In genomic region chr15:52019394-52020252, GRCh38 we compare ENCODE assay signal across 8 cellular contexts. TPM values are rescaled to one million over a fixed set of nuclear protein-coding genes. Genes with fewer than 3 reads are reported as not detected.
A peak's percentile ranks its signal among the peaks of the same experiment; 100 is the strongest.
DNase-seq lines count a peak whose midpoint lies in the region; ATAC-seq, FAIRE-seq and TF ChIP-seq lines count a peak whose summit lies in the region.

No MANE protein-coding gene starts in this region.

- H3K27ac ChIP-seq in HL-60 (replicated peaks) (peak overlapping the region; percentile 88), SK-N-MC (peak overlapping the region; percentile 94), pancreas (peak overlapping the region; percentile 89 to 96 (median 93)), thyroid gland (peak overlapping the region; percentile 91 to 97 (median 96))

- H3K9me3 Mint-ChIP-seq in activated naive CD8-positive, alpha-beta T cell (ENCODE audit: low read depth): no peaks in the 10 kb centered on the region

- H3K9me3 ChIP-seq in SK-N-MC (ENCODE audit: low read depth, low read length) (no peaks in the 10 kb centered on the region), pancreas (no peaks in the 10 kb centered on the region), thyroid gland (no peaks in the 10 kb centered on the region)

- peak overlapping the region; percentile 97 for H3K9ac ChIP-seq in SK-N-MC (ENCODE audit: insufficient read length)

- peak in 1 of 2 donors; percentile 46 for TF ChIP-seq POLR2A in thyroid gland (IDR thresholded peaks at IDR 0.05)

- FAIRE-seq in pancreas (lab: Jason Lieb, UNC): no peak

- H3K27me3 ChIP-seq in HL-60 (ENCODE audit: insufficient read depth, poor library complexity, severe bottlenecking) (no peaks in the 10 kb centered on the region), pancreas (no peaks in the 10 kb centered on the region), thyroid gland (no peaks in the 10 kb centered on the region)

- no peak for TF ChIP-seq CTCF in HL-60 (IDR thresholded peaks at IDR 0.05; ENCODE audit: insufficient read depth, low read length)
- TF ChIP-seq CTCF in pancreas (IDR thresholded peaks at IDR 0.05): no peak
- no peak for TF ChIP-seq CTCF in thyroid gland (IDR thresholded peaks at IDR 0.05)

- DNase-seq in D341Med (ENCODE audit: low spot score) (peak; percentile 92), HL-60 (ENCODE audit: low read depth in 1 of 2, low spot score in 1 of 2) (peak; percentile 54 to 77), SK-N-MC (ENCODE audit: low read depth, low spot score) (no peak), Right ventricle myocardium inferior (ENCODE audit: missing footprints) (peak; percentile 92), pancreas (peak; percentile 82 to 92 (median 89)), thyroid gland (peak; percentile 84 to 85)

- intact Hi-C loops in Right ventricle myocardium inferior (cut with DNase I) (loop anchor here (2.0 kb wide), 1 partner anchor 37 kb away; no protein-coding TSS in a partner anchor), pancreas (cut with DNase I) (no loop called here), thyroid gland (cut with DNase I) (no loop called here)

- no peaks in the 10 kb centered on the region for H3K36me3 Mint-ChIP-seq in activated naive CD8-positive, alpha-beta T cell

- ATAC-seq in GM19467 (IDR thresholded peaks at IDR 0.05; ENCODE audit: unreplicated experiment) (peak; percentile 39), Right ventricle myocardium inferior (peak; percentile 78), pancreas (peak; percentile 70 to 82 (median 74))

- H3K4me3 ChIP-seq in HL-60 (replicated peaks; ENCODE audit: insufficient read depth, low read length): peak overlapping the region; percentile 65
- peak overlapping the region; percentile 99 for H3K4me3 ChIP-seq in SK-N-MC
- H3K4me3 ChIP-seq in pancreas: peak overlapping the region; percentile 38 to 69 (median 60)
- H3K4me3 ChIP-seq in thyroid gland (replicated peaks in 1 of 3): peak overlapping the region in 2 of 3 donors; percentile 32 to 68

- H3K4me1 ChIP-seq in pancreas (peaks cover 0 to 24% (median 23%) of the 10 kb centered on the region in 3 donors), thyroid gland (peaks cover 13 to 20% of the 10 kb centered on the region in 2 donors)

- H3K4me3 Mint-ChIP-seq in activated naive CD8-positive, alpha-beta T cell: peak overlapping the region; percentile 94

- H3K4me1 Mint-ChIP-seq in activated naive CD8-positive, alpha-beta T cell (ENCODE audit: low read depth): peaks cover 41% of the 10 kb centered on the region

- WGBS in pancreas, 2 donors: 0 to 1% methylated on average over 40 to 100 of the region's 100 CpGs
- 1% methylated on average over 16 to 20 of the region's 100 CpGs for WGBS in thyroid gland, 2 donors

- peak overlapping the region; percentile 96 for H3K27ac Mint-ChIP-seq in activated naive CD8-positive, alpha-beta T cell

- H3K27me3 Mint-ChIP-seq in activated naive CD8-positive, alpha-beta T cell: no peaks in the 10 kb centered on the region

- peaks cover 12% of the 10 kb centered on the region for H3K36me3 ChIP-seq in SK-N-MC (ENCODE audit: insufficient read depth, low read length)
- H3K36me3 ChIP-seq in pancreas: no peaks in the 10 kb centered on the region
- H3K36me3 ChIP-seq in thyroid gland: no peaks in the 10 kb centered on the region

RNA-seq across cellular contexts. Expression of gene MAPK6, which starts 0.6 kb away (rescaled TPM):
- total RNA-seq in Right ventricle myocardium inferior (22.6 TPM), pancreas (10 to 100 TPM in 4 of 6 donors, 1 to 10 TPM in 2; 7.4 to 13.9 (median 10.6) TPM), thyroid gland (10 to 100 TPM; 27.3 to 61.3 (median 30.9) TPM)
- 1 to 10 TPM; 3.0 to 5.6 TPM for polyA plus RNA-seq in pancreas

RNA-seq across cellular contexts. Expression of gene LEO1, which starts 48.0 kb away (rescaled TPM):
- 8.5 TPM for total RNA-seq in Right ventricle myocardium inferior
- total RNA-seq in pancreas: 1 to 10 TPM; 3.0 to 7.4 (median 5.3) TPM
- 1 to 10 TPM; 4.0 to 8.1 TPM for polyA plus RNA-seq in pancreas
- 10 to 100 TPM; 13.2 to 26.9 (median 19.5) TPM for total RNA-seq in thyroid gland
